9 cellular contexts compared by ENCODE assay signal in the genomic region with DNA sequence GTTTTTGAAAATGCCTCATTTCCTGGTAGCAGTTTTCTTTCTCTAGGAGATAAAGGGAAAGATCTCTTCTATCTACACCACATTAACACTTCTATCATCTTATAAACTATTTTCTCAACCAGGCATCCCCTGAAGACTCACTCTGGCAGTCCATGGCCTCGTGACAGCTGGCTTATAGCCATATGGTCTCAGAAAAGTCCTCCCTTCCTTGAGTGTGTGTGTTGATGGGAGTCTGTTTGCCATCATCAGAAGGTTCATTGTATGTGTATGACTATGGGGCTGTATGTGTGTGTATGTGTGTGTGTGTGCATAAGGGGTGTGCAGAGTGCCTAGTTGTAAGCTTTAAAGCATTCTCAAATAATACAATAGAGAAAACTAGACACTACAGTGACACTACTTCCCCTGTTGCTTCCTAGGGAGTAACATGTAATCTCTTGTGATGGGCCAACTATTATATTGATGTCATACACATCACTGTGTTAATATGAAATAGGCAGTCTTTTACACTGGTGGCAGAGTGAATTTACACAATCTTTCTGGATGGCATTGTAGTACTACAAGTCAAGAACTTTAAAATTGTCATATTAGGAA.
DNase-seq lines count a peak whose midpoint lies in the region; ATAC-seq and TF ChIP-seq lines count a peak whose summit lies in the region.
"Had no signal": no experiment of that assay in that cellular context is flagged by ENCODE, and none has a peak within 500 bp of the region (broad histone marks: within the 10 kb centered on the region; RNA-seq: fewer than 3 reads in every experiment).

No MANE protein-coding gene starts in this region.

- DNase-seq in NCI-H1092 treated with DMSO at 0.1 percent for 48 hours (lab: John Stamatoyannopoulos, UW) = peak; percentile 9
- no peak for DNase-seq in NCI-H1092 (lab: John Stamatoyannopoulos, UW)
- DNase-seq in cardiac fibroblast (ENCODE audit: low read depth in 2 of 2) = peak; percentile 79 to 86
- DNase-seq in upper lobe of right lung = no peak
- DNase-seq in activated T-cell treated with anti-CD3 and anti-CD28 coated beads, Interleukin-2, amount 50 U/mL, for 48 hours = no peak
- no peak for DNase-seq in MV-4-11 (lab: John Stamatoyannopoulos, UW)
- no peak for DNase-seq in T-helper 2 cell
- DNase-seq: NCI-H774 had no signal

- no peak for TF ChIP-seq CTCF in cardiac fibroblast (IDR thresholded peaks at IDR 0.05; ENCODE audit: low read depth, low read length)
- TF ChIP-seq CTCF in upper lobe of right lung (IDR thresholded peaks at IDR 0.05) = no peak

- intact Hi-C loops in upper lobe of right lung (cut with DNase I) = no loop called here

- no peaks in the 10 kb centered on the region for H3K27me3 ChIP-seq in layer of hippocampus (ENCODE audit: control insufficient read depth, insufficient read depth, low read length)
- H3K27me3 ChIP-seq in upper lobe of right lung = no peaks in the 10 kb centered on the region

- peak overlapping the region in 1 of 2 donors; percentile 2 for H3K4me3 ChIP-seq in cardiac fibroblast (replicated peaks in 1 of 2; ENCODE audit: low read depth in 2 of 2, low read length in 2 of 2)
- no peak overlapping the region for H3K4me3 ChIP-seq in upper lobe of right lung

- no peaks in the 10 kb centered on the region for H3K9me3 ChIP-seq in upper lobe of right lung

- H3K36me3 ChIP-seq in upper lobe of right lung = no peaks in the 10 kb centered on the region

- peak overlapping the region; percentile 55 for H3K27ac ChIP-seq in layer of hippocampus (ENCODE audit: low read depth, low read length)
- peak overlapping the region; percentile 47 for H3K27ac ChIP-seq in upper lobe of right lung

- H3K4me1 ChIP-seq in upper lobe of right lung = no peaks in the 10 kb centered on the region

- ATAC-seq in upper lobe of right lung = peak; percentile 24

Comparison
In these comparisons a context has a peak if more than half of its experiments do, and no peak if none do; other contexts are left out.
1. DNase-seq: peak in NCI-H1092 treated with DMSO at 0.1 percent for 48 hours (single experiment) and cardiac fibroblast (2 of 2); none in NCI-H1092 (single experiment), upper lobe of right lung (single experiment), activated T-cell treated with anti-CD3 and anti-CD28 coated beads, Interleukin-2, amount 50 U/mL, for 48 hours (0 of 2), MV-4-11 (single experiment) and T-helper 2 cell (0 of 5).